ENCODE assay signal across 8 cellular contexts in the genomic region with DNA sequence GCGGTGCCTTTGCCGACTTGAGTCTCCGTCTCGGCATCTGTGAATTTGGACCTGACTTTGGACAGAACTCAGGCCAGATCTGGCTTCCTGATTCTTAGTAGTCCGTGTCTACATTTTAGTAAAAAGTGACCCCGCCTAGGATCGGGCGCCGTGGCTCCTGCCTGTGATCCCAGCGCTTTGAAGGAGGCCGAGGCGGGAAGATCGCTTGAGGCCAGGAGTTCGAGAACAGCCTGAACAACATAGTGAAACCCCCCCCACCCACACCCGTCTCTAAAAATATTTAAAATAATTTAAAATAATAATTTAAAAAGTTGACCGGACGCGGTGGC. TPM values are rescaled to one million over a fixed set of nuclear protein-coding genes. Genes with fewer than 3 reads are reported as not detected.
DNase-seq lines count a peak whose midpoint lies in the region; ATAC-seq and TF ChIP-seq lines count a peak whose summit lies in the region.

No MANE protein-coding gene starts in this region.

- POLR2A ChIA-PET in HEK293 (lab: Yijun Ruan, JAX): interaction anchor here (0.6 to 1.8 kb wide), 7 partner anchors 16 to 107 kb away, joined by 3 to 9 read pairs (median 4); partner anchors contain the start of genes MBD3 and UQCR11

- H3K4me1 ChIP-seq in HEK293 (ENCODE audit: control insufficient read depth, insufficient read depth, low read length): peaks cover 3% of the 10 kb centered on the region; the same call in 1 of the 2 replicates
- 0 out of 2 replicates have a peak, but pooled peaks cover 2% of the 10 kb centered on the region for H3K4me1 ChIP-seq in iPS DF 6.9 (ENCODE audit: control insufficient read depth, insufficient read depth, low read length)

- CTCF ChIA-PET in HEK293 (lab: Yijun Ruan, JAX): interaction anchor here (0.7 to 2.0 kb wide), 4 partner anchors 16 to 195 kb away, joined by 3 to 9 read pairs (median 4); no protein-coding TSS in a partner anchor

- peaks cover 6% of the 10 kb centered on the region for H3K27me3 Mint-ChIP-seq in activated T-helper 17 cell treated with anti-CD3 and anti-CD28 coated beads, Interleukin-2, amount 50 U/mL, for 72 hours

- no peaks in the 10 kb centered on the region for H3K27me3 ChIP-seq in iPS DF 6.9 (ENCODE audit: control insufficient read depth, insufficient read depth, low read length)

- DNase-seq in iPS DF 6.9 (ENCODE audit: low read depth, low spot score): no peak
- no peak for DNase-seq in stimulated activated effector memory CD8-positive, alpha-beta T cell treated with anti-CD3 and anti-CD28 coated beads, Interleukin-12 subunit alpha, Interleukin-12 subunit beta, amount 100 ng/mL, for 72 hours (ENCODE audit: low spot score in 2 of 2)
- no peak for DNase-seq in SHP77 treated with DMSO at 0.1 percent for 48 hours (lab: John Stamatoyannopoulos, UW)
- no peak for DNase-seq in NCI-H1417 treated with DMSO at 0.1 percent for 48 hours (lab: John Stamatoyannopoulos, UW)

- peaks cover 10% of the 10 kb centered on the region for H3K4me1 Mint-ChIP-seq in activated T-helper 17 cell treated with anti-CD3 and anti-CD28 coated beads, Interleukin-2, amount 50 U/mL, for 72 hours
- H3K4me1 Mint-ChIP-seq in stimulated activated effector memory CD8-positive, alpha-beta T cell treated with anti-CD3 and anti-CD28 coated beads, Interleukin-12 subunit alpha, Interleukin-12 subunit beta, amount 100 ng/mL, for 72 hours: peaks cover 30% of the 10 kb centered on the region

- H3K27ac Mint-ChIP-seq in activated T-helper 17 cell treated with anti-CD3 and anti-CD28 coated beads, Interleukin-2, amount 50 U/mL, for 72 hours: peak overlapping the region; percentile 77
- peak overlapping the region; percentile 91 for H3K27ac Mint-ChIP-seq in stimulated activated effector memory CD8-positive, alpha-beta T cell treated with anti-CD3 and anti-CD28 coated beads, Interleukin-12 subunit alpha, Interleukin-12 subunit beta, amount 100 ng/mL, for 72 hours

- no peaks in the 10 kb centered on the region for H3K9me3 ChIP-seq in HEK293 (ENCODE audit: control insufficient read depth, insufficient read depth, low read depth, low read length)
- no peaks in the 10 kb centered on the region for H3K9me3 ChIP-seq in iPS DF 6.9 (ENCODE audit: control insufficient read depth, insufficient read depth, low read length)

- no peak for ATAC-seq in activated T-helper 17 cell treated with anti-CD3 and anti-CD28 coated beads, Interleukin-2, amount 50 U/mL, for 72 hours (replicated peaks)
- no peak for ATAC-seq in stimulated activated effector memory CD8-positive, alpha-beta T cell treated with anti-CD3 and anti-CD28 coated beads, Interleukin-12 subunit alpha, Interleukin-12 subunit beta, amount 100 ng/mL, for 72 hours
- ATAC-seq in GM18520 (IDR thresholded peaks at IDR 0.05; ENCODE audit: unreplicated experiment) (no peak), HG03159 (IDR thresholded peaks at IDR 0.05; ENCODE audit: unreplicated experiment) (no peak)

- H3K36me3 Mint-ChIP-seq in activated T-helper 17 cell treated with anti-CD3 and anti-CD28 coated beads, Interleukin-2, amount 50 U/mL, for 72 hours (ENCODE audit: low read depth): peaks cover 16% of the 10 kb centered on the region
- H3K36me3 Mint-ChIP-seq in stimulated activated effector memory CD8-positive, alpha-beta T cell treated with anti-CD3 and anti-CD28 coated beads, Interleukin-12 subunit alpha, Interleukin-12 subunit beta, amount 100 ng/mL, for 72 hours: peaks cover 39% of the 10 kb centered on the region

- WGBS in iPS DF 6.9 (ENCODE audit: insufficient coverage, insufficient read length): no CpG with 5 or more reads among the region's 18 CpGs

- peaks cover 6 to 19% of the 10 kb centered on the region in 2 experiments; a peak in 2 of 3 replicates for H3K36me3 ChIP-seq in HEK293 (ENCODE audit: control insufficient read depth in 2 of 2, insufficient read depth in 1 of 2, low read length in 2 of 2)
- H3K36me3 ChIP-seq in iPS DF 6.9 (ENCODE audit: control insufficient read depth, insufficient read depth, low read length): peaks cover 10% of the 10 kb centered on the region

- peak overlapping the region; percentile 78 for H3K4me3 Mint-ChIP-seq in activated T-helper 17 cell treated with anti-CD3 and anti-CD28 coated beads, Interleukin-2, amount 50 U/mL, for 72 hours
- peak overlapping the region; percentile 71 for H3K4me3 Mint-ChIP-seq in stimulated activated effector memory CD8-positive, alpha-beta T cell treated with anti-CD3 and anti-CD28 coated beads, Interleukin-12 subunit alpha, Interleukin-12 subunit beta, amount 100 ng/mL, for 72 hours

- no peak for TF ChIP-seq CTCF in HEK293 (tag by site-specific recombination; IDR thresholded peaks at IDR 0.05)

- H3K27ac ChIP-seq in HEK293 (ENCODE audit: extremely low read depth, low read depth, low read length): peak overlapping the region; percentile 47; the same call in 1 of the 2 replicates
- no peak overlapping the region for H3K27ac ChIP-seq in iPS DF 6.9 (ENCODE audit: low read length)

- H3K9me3 Mint-ChIP-seq in activated T-helper 17 cell treated with anti-CD3 and anti-CD28 coated beads, Interleukin-2, amount 50 U/mL, for 72 hours: no peaks in the 10 kb centered on the region
- H3K9me3 Mint-ChIP-seq in stimulated activated effector memory CD8-positive, alpha-beta T cell treated with anti-CD3 and anti-CD28 coated beads, Interleukin-12 subunit alpha, Interleukin-12 subunit beta, amount 100 ng/mL, for 72 hours: no peaks in the 10 kb centered on the region

- H3K4me3 ChIP-seq in HEK293 (ENCODE audit: low read depth, low read length) (peak overlapping the region; percentile 35), iPS DF 6.9 (ENCODE audit: low read length) (peak overlapping the region; percentile 25; the same call in 1 of the 2 replicates)

TF ChIP-seq in HEK293, 187 proteins besides CTCF, POLR2A, EP300 and RAD21:
- TF ChIP-seq ZNF335 (tag by site-specific recombination; conservative IDR thresholded peaks at IDR 0.05) (peak; percentile 67), ZNF426 (tag by site-specific recombination; IDR thresholded peaks at IDR 0.05) (no peak)

RNA-seq across cellular contexts. Expression of gene TCF3, which starts 0.8 kb away (rescaled TPM):
- total RNA-seq in activated T-helper 17 cell treated with anti-CD3 and anti-CD28 coated beads, Interleukin-2, amount 50 U/mL, for 72 hours: 10 to 100 TPM; 53.6 to 87.0 TPM

RNA-seq across cellular contexts. Expression of gene UQCR11, which starts 48.0 kb away (rescaled TPM):
- 100 to 1,000 TPM; 120 to 209 TPM for total RNA-seq in activated T-helper 17 cell treated with anti-CD3 and anti-CD28 coated beads, Interleukin-2, amount 50 U/mL, for 72 hours
